ENCODE assay signal across 16 cellular contexts in genomic region chr13:90293793-90294361, GRCh38.
"Had no signal": no experiment of that assay in that cellular context is flagged by ENCODE, and none has a peak within 500 bp of the region (broad histone marks: within the 10 kb centered on the region; RNA-seq: fewer than 3 reads in every experiment).

No MANE protein-coding gene starts in this region.

- DNase-seq: activated CD4-positive, alpha-beta T cell treated with anti-CD3 and anti-CD28 coated beads, Interleukin-2, amount 10 ng/mL, durations not matched to agents 7 days and 5 days; activated CD8-positive, alpha-beta memory T cell treated with anti-CD3 and anti-CD28 coated beads, Interleukin-2, amount 50 U/mL, for 48 hours; activated naive CD8-positive, alpha-beta T cell treated with anti-CD3 and anti-CD28 coated beads for 36 hours; central memory CD4-positive, alpha-beta T cell; esophagus squamous epithelium; hippocampal formation; mammary epithelial cell; naive thymus-derived CD4-positive, alpha-beta T cell; pancreas; spleen; stomach; testis had no signal

- H3K27ac ChIP-seq: coronary artery, esophagus squamous epithelium, pancreas, spleen, stomach, testis had no signal

- H3K4me1 ChIP-seq: esophagus squamous epithelium, pancreas, spleen, stomach, testis had no signal

- H3K27me3 ChIP-seq: esophagus squamous epithelium, pancreas, spleen, stomach, testis had no signal

- ATAC-seq: left lobe of liver; naive thymus-derived CD4-positive, alpha-beta T cell; pancreas; sciatic nerve had no signal

- H3K9me3 ChIP-seq: esophagus squamous epithelium, pancreas, testis had no signal

- FAIRE-seq: keratinocyte, pancreas had no signal

- H3K36me3 ChIP-seq: esophagus squamous epithelium, pancreas, spleen, stomach had no signal

- H3K4me3 ChIP-seq: coronary artery, esophagus squamous epithelium, pancreas, spleen, stomach, testis had no signal
